In the genomic region with DNA sequence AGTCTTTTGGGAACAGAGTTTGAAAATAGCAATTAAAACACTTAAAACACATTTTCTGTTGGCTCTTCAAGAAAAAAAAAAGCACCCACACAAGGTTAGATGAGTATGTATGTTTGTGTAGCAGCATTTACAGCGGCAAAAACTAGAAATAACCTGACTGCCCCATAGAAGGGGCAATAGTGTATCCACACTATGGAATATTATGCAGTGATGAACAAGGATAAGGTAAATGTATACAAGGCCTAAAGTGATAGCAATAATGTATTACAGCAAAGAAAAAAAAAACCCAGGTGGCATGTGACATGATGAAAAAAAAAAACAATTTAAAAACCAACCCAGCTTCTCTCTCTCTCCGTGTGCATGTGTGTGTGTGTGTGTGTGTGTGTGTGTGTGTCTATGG, we compare ENCODE assay signal across 14 cellular contexts. TPM values are rescaled to one million over a fixed set of nuclear protein-coding genes. Genes with fewer than 3 reads are reported as not detected.
DNase-seq lines count a peak whose midpoint lies in the region; ATAC-seq lines count a peak whose summit lies in the region.
"Had no signal": no experiment of that assay in that cellular context is flagged by ENCODE, and none has a peak within 500 bp of the region (broad histone marks: within the 10 kb centered on the region; RNA-seq: fewer than 3 reads in every experiment).

No MANE protein-coding gene starts in this region.

- intact Hi-C loops in activated CD4-positive, alpha-beta memory T cell treated with anti-CD3 and anti-CD28 coated beads for 36 hours (cut with micrococcal nuclease): no loop called here

- H3K4me1 Mint-ChIP-seq in activated CD4-positive, alpha-beta memory T cell treated with anti-CD3 and anti-CD28 coated beads, Interleukin-2, amount 10 ng/mL, durations not matched to agents 7 days and 5 days: peaks cover 28% of the 10 kb centered on the region
- peaks cover 13% of the 10 kb centered on the region for H3K4me1 Mint-ChIP-seq in activated CD4-positive, alpha-beta memory T cell treated with anti-CD3 and anti-CD28 coated beads for 36 hours (ENCODE audit: low read depth)
- peaks cover 19 to 25% (median 19%) of the 10 kb centered on the region in 3 donors for H3K4me1 Mint-ChIP-seq in IgD-negative memory B cell
- H3K4me1 Mint-ChIP-seq in effector memory CD8-positive, alpha-beta T cell (ENCODE audit: low read depth in 2 of 2): peaks cover 17% of the 10 kb centered on the region in 2 donors
- H3K4me1 Mint-ChIP-seq in activated T-helper 17 cell treated with anti-CD3 and anti-CD28 coated beads, Interleukin-2, amount 50 U/mL, for 72 hours: peaks cover 5% of the 10 kb centered on the region

- H3K9me3 Mint-ChIP-seq in activated CD4-positive, alpha-beta memory T cell treated with anti-CD3 and anti-CD28 coated beads, Interleukin-2, amount 10 ng/mL, durations not matched to agents 7 days and 5 days: no peaks in the 10 kb centered on the region
- no peaks in the 10 kb centered on the region for H3K9me3 Mint-ChIP-seq in activated CD4-positive, alpha-beta memory T cell treated with anti-CD3 and anti-CD28 coated beads for 36 hours
- H3K9me3 Mint-ChIP-seq in IgD-negative memory B cell: peaks cover 0 to 2% (median 0%) of the 10 kb centered on the region in 3 donors
- peaks cover 0 to 2% of the 10 kb centered on the region in 2 donors for H3K9me3 Mint-ChIP-seq in effector memory CD8-positive, alpha-beta T cell
- H3K9me3 Mint-ChIP-seq in activated T-helper 17 cell treated with anti-CD3 and anti-CD28 coated beads, Interleukin-2, amount 50 U/mL, for 72 hours: no peaks in the 10 kb centered on the region
- H3K9me3 Mint-ChIP-seq: CD4-positive, alpha-beta T cell had no signal

- peaks cover 65% of the 10 kb centered on the region for H3K36me3 Mint-ChIP-seq in activated CD4-positive, alpha-beta memory T cell treated with anti-CD3 and anti-CD28 coated beads, Interleukin-2, amount 10 ng/mL, durations not matched to agents 7 days and 5 days (ENCODE audit: low read depth)
- peaks cover 62% of the 10 kb centered on the region for H3K36me3 Mint-ChIP-seq in activated CD4-positive, alpha-beta memory T cell treated with anti-CD3 and anti-CD28 coated beads for 36 hours
- peaks cover 12% of the 10 kb centered on the region for H3K36me3 Mint-ChIP-seq in IgD-negative memory B cell
- peaks cover 13% of the 10 kb centered on the region for H3K36me3 Mint-ChIP-seq in effector memory CD8-positive, alpha-beta T cell (ENCODE audit: insufficient read depth)
- peaks cover 100% of the 10 kb centered on the region for H3K36me3 Mint-ChIP-seq in activated T-helper 17 cell treated with anti-CD3 and anti-CD28 coated beads, Interleukin-2, amount 50 U/mL, for 72 hours (ENCODE audit: low read depth)

- no peak for ATAC-seq in effector memory CD8-positive, alpha-beta T cell (replicated peaks)
- no peak for ATAC-seq in activated T-helper 17 cell treated with anti-CD3 and anti-CD28 coated beads, Interleukin-2, amount 50 U/mL, for 72 hours (replicated peaks)
- ATAC-seq in HG02623 (IDR thresholded peaks at IDR 0.05; ENCODE audit: unreplicated experiment): no peak
- no peak for ATAC-seq in HG03108 (IDR thresholded peaks at IDR 0.05; ENCODE audit: unreplicated experiment)
- ATAC-seq: HCT116 had no signal

- CTCF ChIA-PET in activated CD4-positive, alpha-beta memory T cell treated with anti-CD3 and anti-CD28 coated beads, Interleukin-2, amount 10 ng/mL, durations not matched to agents 7 days and 5 days (lab: Charles Lee): interaction anchor here (0.6 to 1.0 kb wide), 2 partner anchors 9 to 14 kb away, joined by 3 read pairs; no protein-coding TSS in a partner anchor
- CTCF ChIA-PET in activated CD4-positive, alpha-beta memory T cell treated with anti-CD3 and anti-CD28 coated beads for 36 hours (lab: Charles Lee): interaction anchor here (1.0 kb wide), 1 partner anchor 240 kb away, joined by 4 read pairs; no protein-coding TSS in a partner anchor

- peak overlapping the region; percentile 0 for H3K27ac Mint-ChIP-seq in activated CD4-positive, alpha-beta memory T cell treated with anti-CD3 and anti-CD28 coated beads, Interleukin-2, amount 10 ng/mL, durations not matched to agents 7 days and 5 days
- no peak overlapping the region for H3K27ac Mint-ChIP-seq in activated CD4-positive, alpha-beta memory T cell treated with anti-CD3 and anti-CD28 coated beads for 36 hours
- H3K27ac Mint-ChIP-seq in IgD-negative memory B cell: peak overlapping the region in 2 of 3 donors; percentile 7 to 97
- H3K27ac Mint-ChIP-seq in effector memory CD8-positive, alpha-beta T cell: peak overlapping the region; percentile 29 to 54
- no peak overlapping the region for H3K27ac Mint-ChIP-seq in activated T-helper 17 cell treated with anti-CD3 and anti-CD28 coated beads, Interleukin-2, amount 50 U/mL, for 72 hours

- H3K4me3 Mint-ChIP-seq in activated CD4-positive, alpha-beta memory T cell treated with anti-CD3 and anti-CD28 coated beads, Interleukin-2, amount 10 ng/mL, durations not matched to agents 7 days and 5 days: no peak overlapping the region
- no peak overlapping the region for H3K4me3 Mint-ChIP-seq in activated CD4-positive, alpha-beta memory T cell treated with anti-CD3 and anti-CD28 coated beads for 36 hours
- no peak overlapping the region for H3K4me3 Mint-ChIP-seq in IgD-negative memory B cell
- no peak overlapping the region for H3K4me3 Mint-ChIP-seq in effector memory CD8-positive, alpha-beta T cell
- H3K4me3 Mint-ChIP-seq in activated T-helper 17 cell treated with anti-CD3 and anti-CD28 coated beads, Interleukin-2, amount 50 U/mL, for 72 hours: no peak overlapping the region
- H3K4me3 Mint-ChIP-seq: CD4-positive, alpha-beta T cell had no signal

- H3K27me3 Mint-ChIP-seq in activated CD4-positive, alpha-beta memory T cell treated with anti-CD3 and anti-CD28 coated beads, Interleukin-2, amount 10 ng/mL, durations not matched to agents 7 days and 5 days: no peaks in the 10 kb centered on the region
- H3K27me3 Mint-ChIP-seq in activated CD4-positive, alpha-beta memory T cell treated with anti-CD3 and anti-CD28 coated beads for 36 hours: no peaks in the 10 kb centered on the region
- H3K27me3 Mint-ChIP-seq in IgD-negative memory B cell: no peaks in the 10 kb centered on the region
- H3K27me3 Mint-ChIP-seq in effector memory CD8-positive, alpha-beta T cell: no peaks in the 10 kb centered on the region
- no peaks in the 10 kb centered on the region for H3K27me3 Mint-ChIP-seq in activated T-helper 17 cell treated with anti-CD3 and anti-CD28 coated beads, Interleukin-2, amount 50 U/mL, for 72 hours
- H3K27me3 Mint-ChIP-seq: CD4-positive, alpha-beta T cell had no signal

- DNase-seq in activated CD4-positive, alpha-beta memory T cell treated with anti-CD3 and anti-CD28 coated beads, Interleukin-2, amount 10 ng/mL, durations not matched to agents 7 days and 5 days: no peak
- DNase-seq in activated CD4-positive, alpha-beta memory T cell treated with anti-CD3 and anti-CD28 coated beads for 36 hours: no peak
- DNase-seq in effector memory CD8-positive, alpha-beta T cell: no peak
- DNase-seq: ACHN; C1 segment of cervical spinal cord; Calu3; CD4-positive, alpha-beta T cell; DMS 273 treated with DMSO at 0.1 percent for 48 hours; GM23248 had no signal

- POLR2A ChIA-PET in activated CD4-positive, alpha-beta memory T cell treated with anti-CD3 and anti-CD28 coated beads, Interleukin-2, amount 10 ng/mL, durations not matched to agents 7 days and 5 days (lab: Charles Lee): interaction anchor here (1.1 kb wide), 1 partner anchor 9 kb away, joined by 3 read pairs; no protein-coding TSS in a partner anchor
- POLR2A ChIA-PET in activated CD4-positive, alpha-beta memory T cell treated with anti-CD3 and anti-CD28 coated beads for 36 hours (lab: Charles Lee): no interaction called here

RNA-seq across cellular contexts. Expression of gene POLR1A, which starts 34.8 kb away (rescaled TPM):
- 10 to 100 TPM; 25.2 to 29.7 TPM for total RNA-seq in activated CD4-positive, alpha-beta memory T cell treated with anti-CD3 and anti-CD28 coated beads, Interleukin-2, amount 10 ng/mL, durations not matched to agents 7 days and 5 days
- total RNA-seq in activated CD4-positive, alpha-beta memory T cell treated with anti-CD3 and anti-CD28 coated beads for 36 hours: 10 to 100 TPM; 27.2 to 33.8 TPM
- 2.7 TPM for polyA plus RNA-seq in IgD-negative memory B cell
- total RNA-seq in activated T-helper 17 cell treated with anti-CD3 and anti-CD28 coated beads, Interleukin-2, amount 50 U/mL, for 72 hours: 10 to 100 TPM; 30.3 to 62.0 TPM

RNA-seq across cellular contexts. Expression of gene PTCD3, which starts 35.2 kb away (rescaled TPM):
- 100 to 1,000 TPM; 144 to 149 TPM for total RNA-seq in activated CD4-positive, alpha-beta memory T cell treated with anti-CD3 and anti-CD28 coated beads, Interleukin-2, amount 10 ng/mL, durations not matched to agents 7 days and 5 days
- total RNA-seq in activated CD4-positive, alpha-beta memory T cell treated with anti-CD3 and anti-CD28 coated beads for 36 hours: 100 to 1,000 TPM; 172 to 175 TPM
- polyA plus RNA-seq in IgD-negative memory B cell: 47.9 TPM
- 100 to 1,000 TPM; 165 to 170 TPM for total RNA-seq in activated T-helper 17 cell treated with anti-CD3 and anti-CD28 coated beads, Interleukin-2, amount 50 U/mL, for 72 hours

Comparison
In these comparisons a context has a peak if more than half of its experiments do, and no peak if none do; other contexts are left out.
1. H3K27ac Mint-ChIP-seq: peak in activated CD4-positive, alpha-beta memory T cell treated with anti-CD3 and anti-CD28 coated beads, Interleukin-2, amount 10 ng/mL, durations not matched to agents 7 days and 5 days (single experiment), IgD-negative memory B cell (2 of 3) and effector memory CD8-positive, alpha-beta T cell (2 of 2); none in activated CD4-positive, alpha-beta memory T cell treated with anti-CD3 and anti-CD28 coated beads for 36 hours (single experiment) and activated T-helper 17 cell treated with anti-CD3 and anti-CD28 coated beads, Interleukin-2, amount 50 U/mL, for 72 hours (single experiment).